ENCODE assay signal across 26 cellular contexts in genomic region chr2:159252905-159253304, GRCh38.
"Had no signal": no experiment of that assay in that cellular context is flagged by ENCODE, and none has a peak within 500 bp of the region (broad histone marks: within the 10 kb centered on the region; RNA-seq: fewer than 3 reads in every experiment).

No MANE protein-coding gene starts in this region.

- DNase-seq: kidney glomerular epithelial cell; left cardiac atrium; mesendoderm; naive B cell; natural killer cell; ovary; stimulated activated CD4-positive, alpha-beta T cell treated with anti-CD3 and anti-CD28 coated beads, Interleukin-12 subunit alpha, Interleukin-12 subunit beta, amount 100 ng/mL, for 4 hours; stimulated activated CD4-positive, alpha-beta T cell treated with anti-CD3 and anti-CD28 coated beads, Interleukin-15, amount 100 ng/mL, for 24 hours; stimulated activated CD4-positive, alpha-beta T cell treated with anti-CD3 and anti-CD28 coated beads, Interleukin-2, amount 100 ng/mL, for 24 hours; stimulated activated CD4-positive, alpha-beta T cell treated with anti-CD3 and anti-CD28 coated beads, Interleukin-4, amount 100 ng/mL, for 1 hour; stimulated activated naive B cell treated with anti-CD40 and anti-IgM and Interleukin-4, amounts not matched to agents 10 μg/mL and 1 μg/mL and 100 μg/mL, for 72 hours; stimulated activated naive CD8-positive, alpha-beta T cell treated with anti-CD3 and anti-CD28 coated beads, Interleukin-15, Interleukin-2, amounts not matched to agents 100 U/mL and 50 U/mL, for 24 hours; stomach; testis; thyroid gland; transverse colon; upper lobe of left lung had no signal

- H3K27me3 ChIP-seq: ovary, right atrium auricular region, stomach, testis, thyroid gland, transverse colon, upper lobe of left lung, vagina had no signal

- H3K4me1 ChIP-seq: testis had no signal

- H3K36me3 Mint-ChIP-seq: natural killer cell had no signal

- ATAC-seq: left cardiac atrium; left lobe of liver; natural killer cell; sciatic nerve; stimulated activated naive B cell treated with anti-CD40 and anti-IgM and Interleukin-4, amounts not matched to agents 10 μg/mL and 1 μg/mL and 100 μg/mL, for 72 hours; stimulated activated naive CD8-positive, alpha-beta T cell treated with anti-CD3 and anti-CD28 coated beads, Interleukin-15, Interleukin-2, amounts not matched to agents 100 U/mL and 50 U/mL, for 24 hours had no signal

- H3K27me3 Mint-ChIP-seq: naive B cell; progenitor cell of endocrine pancreas; stimulated activated naive B cell treated with anti-CD40 and anti-IgM and Interleukin-4, amounts not matched to agents 10 μg/mL and 1 μg/mL and 100 μg/mL, for 72 hours had no signal

- H3K4me3 ChIP-seq: lung, ovary, right atrium auricular region, skin epidermis, stomach, testis, thyroid gland, transverse colon, upper lobe of left lung, vagina had no signal

- H3K9me3 Mint-ChIP-seq: mesothelial cell of epicardium; naive B cell; natural killer cell; stimulated activated naive B cell treated with anti-CD40 and anti-IgM and Interleukin-4, amounts not matched to agents 10 μg/mL and 1 μg/mL and 100 μg/mL, for 72 hours had no signal

- H3K4me3 Mint-ChIP-seq: mesothelial cell of epicardium; naive B cell; natural killer cell; stimulated activated naive B cell treated with anti-CD40 and anti-IgM and Interleukin-4, amounts not matched to agents 10 μg/mL and 1 μg/mL and 100 μg/mL, for 72 hours had no signal

- H3K27ac ChIP-seq: ovary, right atrium auricular region, skin epidermis, stomach, testis, thyroid gland, transverse colon, upper lobe of left lung, vagina had no signal

- H3K9me3 ChIP-seq: ovary, right atrium auricular region, stomach, testis, thyroid gland, transverse colon, upper lobe of left lung, vagina had no signal

- H3K36me3 ChIP-seq: ovary, thyroid gland had no signal

- H3K27ac Mint-ChIP-seq: mesothelial cell of epicardium, progenitor cell of endocrine pancreas had no signal

- FAIRE-seq: keratinocyte had no signal
